ENCODE assay signal across 8 cellular contexts in the genomic region with DNA sequence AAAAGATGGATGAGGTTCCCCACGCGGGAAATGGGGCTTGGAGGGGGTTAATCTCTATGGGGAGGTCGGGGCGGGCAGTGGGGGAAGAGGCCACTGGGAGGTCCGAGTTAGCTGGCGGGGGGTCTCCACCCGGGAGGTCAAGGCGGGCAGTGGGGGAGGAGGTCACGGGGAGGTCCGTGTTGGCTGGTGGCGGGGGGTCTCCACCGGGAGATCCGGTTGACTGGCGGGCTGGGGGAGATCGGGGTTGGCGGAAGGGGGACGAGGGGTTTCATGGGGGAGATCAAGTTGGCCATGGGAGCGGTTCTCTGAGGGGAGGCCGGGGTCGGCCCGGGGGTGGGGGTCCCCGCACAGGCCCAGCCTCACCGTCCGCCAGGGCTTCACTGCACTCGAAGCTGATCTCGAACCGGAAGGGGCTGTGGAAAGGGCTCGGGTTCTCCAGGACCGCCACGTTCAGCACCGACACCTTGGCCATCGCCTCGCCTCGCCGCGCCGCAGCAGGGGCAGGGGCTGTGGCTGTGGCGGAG. TPM values are rescaled to one million over a fixed set of nuclear protein-coding genes. Genes with fewer than 3 reads are reported as not detected.
DNase-seq lines count a peak whose midpoint lies in the region; ATAC-seq and TF ChIP-seq lines count a peak whose summit lies in the region.

No MANE protein-coding gene starts in this region.

- peaks cover 34% of the 10 kb centered on the region for H3K36me3 Mint-ChIP-seq in activated naive CD4-positive, alpha-beta T cell treated with anti-CD3 and anti-CD28 coated beads, Interleukin-2, amount 10 ng/mL, durations not matched to agents 7 days and 5 days
- peaks cover 18% of the 10 kb centered on the region for H3K36me3 Mint-ChIP-seq in activated naive CD8-positive, alpha-beta T cell treated with anti-CD3 and anti-CD28 coated beads, Interleukin-2, amount 10 ng/mL, durations not matched to agents 7 days and 5 days
- no peaks in the 10 kb centered on the region for H3K36me3 Mint-ChIP-seq in type B pancreatic cell

- no peak for TF ChIP-seq POLR2A in lower leg skin (IDR thresholded peaks at IDR 0.05)

- 1 to 2% methylated on average over 15 to 37 of the region's 38 CpGs for WGBS in lower leg skin, 2 donors

- peak overlapping the region; percentile 93 for H3K27ac Mint-ChIP-seq in activated naive CD4-positive, alpha-beta T cell treated with anti-CD3 and anti-CD28 coated beads, Interleukin-2, amount 10 ng/mL, durations not matched to agents 7 days and 5 days
- H3K27ac Mint-ChIP-seq in activated naive CD8-positive, alpha-beta T cell treated with anti-CD3 and anti-CD28 coated beads, Interleukin-2, amount 10 ng/mL, durations not matched to agents 7 days and 5 days = peak overlapping the region; percentile 91
- H3K27ac Mint-ChIP-seq in type B pancreatic cell = peak overlapping the region; percentile 97

- POLR2A ChIA-PET in activated naive CD8-positive, alpha-beta T cell treated with anti-CD3 and anti-CD28 coated beads, Interleukin-2, amount 10 ng/mL, durations not matched to agents 7 days and 5 days (lab: Charles Lee) = interaction anchor here (0.5 to 3.6 kb wide), 36 partner anchors 10 to 382 kb away, joined by 3 to 47 read pairs (median 5); a partner anchor contains a TSS

- peak overlapping the region; percentile 24 for H3K4me3 ChIP-seq in lower leg skin (ENCODE audit: low read depth, poor library complexity, severe bottlenecking)

- CTCF ChIA-PET in activated naive CD4-positive, alpha-beta T cell treated with anti-CD3 and anti-CD28 coated beads, Interleukin-2, amount 10 ng/mL, durations not matched to agents 7 days and 5 days (lab: Charles Lee) = interaction anchor here (0.6 to 3.3 kb wide), 33 partner anchors 10 to 349 kb away, joined by 3 to 18 read pairs (median 5); no protein-coding TSS in a partner anchor

- DNase-seq in activated naive CD4-positive, alpha-beta T cell treated with anti-CD3 and anti-CD28 coated beads, Interleukin-2, amount 10 ng/mL, durations not matched to agents 7 days and 5 days = no peak
- no peak for DNase-seq in activated naive CD4-positive, alpha-beta T cell (lab: John Stamatoyannopoulos, UW)
- no peak for DNase-seq in activated naive CD8-positive, alpha-beta T cell treated with anti-CD3 and anti-CD28 coated beads, Interleukin-2, amount 10 ng/mL, durations not matched to agents 7 days and 5 days
- DNase-seq in lower leg skin (ENCODE audit: low spot score in 2 of 2) = no peak
- DNase-seq in type B pancreatic cell (ENCODE audit: extremely low spot score, unreplicated experiment) = no peak
- no peak for DNase-seq in activated effector memory CD4-positive, alpha-beta T cell treated with anti-CD3 and anti-CD28 coated beads, Interleukin-2, amount 50 U/mL, for 16 hours
- no peak for DNase-seq in Ammon's horn (ENCODE audit: low spot score)

- no peaks in the 10 kb centered on the region for H3K9me3 Mint-ChIP-seq in activated naive CD4-positive, alpha-beta T cell treated with anti-CD3 and anti-CD28 coated beads, Interleukin-2, amount 10 ng/mL, durations not matched to agents 7 days and 5 days
- no peaks in the 10 kb centered on the region for H3K9me3 Mint-ChIP-seq in activated naive CD8-positive, alpha-beta T cell treated with anti-CD3 and anti-CD28 coated beads, Interleukin-2, amount 10 ng/mL, durations not matched to agents 7 days and 5 days
- H3K9me3 Mint-ChIP-seq in type B pancreatic cell = no peaks in the 10 kb centered on the region

- H3K4me3 Mint-ChIP-seq in activated naive CD4-positive, alpha-beta T cell treated with anti-CD3 and anti-CD28 coated beads, Interleukin-2, amount 10 ng/mL, durations not matched to agents 7 days and 5 days = peak overlapping the region; percentile 80
- H3K4me3 Mint-ChIP-seq in activated naive CD8-positive, alpha-beta T cell treated with anti-CD3 and anti-CD28 coated beads, Interleukin-2, amount 10 ng/mL, durations not matched to agents 7 days and 5 days = peak overlapping the region; percentile 85
- H3K4me3 Mint-ChIP-seq in type B pancreatic cell = peak overlapping the region; percentile 94

- no peaks in the 10 kb centered on the region for H3K27me3 Mint-ChIP-seq in activated naive CD4-positive, alpha-beta T cell treated with anti-CD3 and anti-CD28 coated beads, Interleukin-2, amount 10 ng/mL, durations not matched to agents 7 days and 5 days
- H3K27me3 Mint-ChIP-seq in activated naive CD8-positive, alpha-beta T cell treated with anti-CD3 and anti-CD28 coated beads, Interleukin-2, amount 10 ng/mL, durations not matched to agents 7 days and 5 days = no peaks in the 10 kb centered on the region
- no peaks in the 10 kb centered on the region for H3K27me3 Mint-ChIP-seq in type B pancreatic cell

- peak; percentile 5 for ATAC-seq in activated naive CD8-positive, alpha-beta T cell treated with anti-CD3 and anti-CD28 coated beads, Interleukin-2, amount 10 ng/mL, durations not matched to agents 7 days and 5 days (ENCODE audit: low read depth)
- no peak for ATAC-seq in HG02885 (IDR thresholded peaks at IDR 0.05; ENCODE audit: poor library complexity, unreplicated experiment)

- peaks cover 51% of the 10 kb centered on the region for H3K4me1 Mint-ChIP-seq in activated naive CD4-positive, alpha-beta T cell treated with anti-CD3 and anti-CD28 coated beads, Interleukin-2, amount 10 ng/mL, durations not matched to agents 7 days and 5 days
- peaks cover 23% of the 10 kb centered on the region for H3K4me1 Mint-ChIP-seq in activated naive CD8-positive, alpha-beta T cell treated with anti-CD3 and anti-CD28 coated beads, Interleukin-2, amount 10 ng/mL, durations not matched to agents 7 days and 5 days
- H3K4me1 Mint-ChIP-seq in type B pancreatic cell (ENCODE audit: unreplicated experiment) = peaks cover 32% of the 10 kb centered on the region

- no peak for TF ChIP-seq CTCF in lower leg skin (IDR thresholded peaks at IDR 0.05)
- TF ChIP-seq CTCF in type B pancreatic cell (conservative IDR thresholded peaks at IDR 0.05) = no peak

- intact Hi-C loops in lower leg skin (cut with DNase I; ENCODE audit: low total_unique reads) = no loop called here

RNA-seq across cellular contexts. Expression of a gene that starts 0.3 kb away (rescaled TPM):
- 10 to 100 TPM; 75.3 to 82.4 TPM for total RNA-seq in activated naive CD8-positive, alpha-beta T cell treated with anti-CD3 and anti-CD28 coated beads, Interleukin-2, amount 10 ng/mL, durations not matched to agents 7 days and 5 days
- total RNA-seq in lower leg skin = 1 to 10 TPM in 3 of 4 donors, not detected in 1; 1.6 to 3.2 (median 2.3) TPM
- 14.8 and 27.4 TPM in 2 replicates for total RNA-seq in type B pancreatic cell (ENCODE audit: low replicate concordance)

RNA-seq across cellular contexts. Expression of a gene that starts 18.5 kb away (rescaled TPM):
- 10 to 100 TPM; 64.1 to 66.9 TPM for total RNA-seq in activated naive CD8-positive, alpha-beta T cell treated with anti-CD3 and anti-CD28 coated beads, Interleukin-2, amount 10 ng/mL, durations not matched to agents 7 days and 5 days
- 10 to 100 TPM; 45.9 to 53.7 (median 49.2) TPM for total RNA-seq in lower leg skin
- 55.3 and 88.1 TPM in 2 replicates for total RNA-seq in type B pancreatic cell (ENCODE audit: low replicate concordance)

RNA-seq across cellular contexts. Expression of a gene that starts 45.5 kb away (rescaled TPM):
- total RNA-seq in activated naive CD8-positive, alpha-beta T cell treated with anti-CD3 and anti-CD28 coated beads, Interleukin-2, amount 10 ng/mL, durations not matched to agents 7 days and 5 days = 10 to 100 TPM; 58.3 to 65.6 TPM
- total RNA-seq in lower leg skin = 10 to 100 TPM; 23.2 to 61.1 (median 33.2) TPM
- total RNA-seq in type B pancreatic cell (ENCODE audit: low replicate concordance) = 42.7 and 55.9 TPM in 2 replicates

RNA-seq across cellular contexts. Expression of a gene that starts 50.5 kb away (rescaled TPM):
- total RNA-seq in activated naive CD8-positive, alpha-beta T cell treated with anti-CD3 and anti-CD28 coated beads, Interleukin-2, amount 10 ng/mL, durations not matched to agents 7 days and 5 days = not detected
- total RNA-seq in lower leg skin (not detected), type B pancreatic cell (ENCODE audit: low replicate concordance) (not detected in 2 replicates)
